In the genomic region with DNA sequence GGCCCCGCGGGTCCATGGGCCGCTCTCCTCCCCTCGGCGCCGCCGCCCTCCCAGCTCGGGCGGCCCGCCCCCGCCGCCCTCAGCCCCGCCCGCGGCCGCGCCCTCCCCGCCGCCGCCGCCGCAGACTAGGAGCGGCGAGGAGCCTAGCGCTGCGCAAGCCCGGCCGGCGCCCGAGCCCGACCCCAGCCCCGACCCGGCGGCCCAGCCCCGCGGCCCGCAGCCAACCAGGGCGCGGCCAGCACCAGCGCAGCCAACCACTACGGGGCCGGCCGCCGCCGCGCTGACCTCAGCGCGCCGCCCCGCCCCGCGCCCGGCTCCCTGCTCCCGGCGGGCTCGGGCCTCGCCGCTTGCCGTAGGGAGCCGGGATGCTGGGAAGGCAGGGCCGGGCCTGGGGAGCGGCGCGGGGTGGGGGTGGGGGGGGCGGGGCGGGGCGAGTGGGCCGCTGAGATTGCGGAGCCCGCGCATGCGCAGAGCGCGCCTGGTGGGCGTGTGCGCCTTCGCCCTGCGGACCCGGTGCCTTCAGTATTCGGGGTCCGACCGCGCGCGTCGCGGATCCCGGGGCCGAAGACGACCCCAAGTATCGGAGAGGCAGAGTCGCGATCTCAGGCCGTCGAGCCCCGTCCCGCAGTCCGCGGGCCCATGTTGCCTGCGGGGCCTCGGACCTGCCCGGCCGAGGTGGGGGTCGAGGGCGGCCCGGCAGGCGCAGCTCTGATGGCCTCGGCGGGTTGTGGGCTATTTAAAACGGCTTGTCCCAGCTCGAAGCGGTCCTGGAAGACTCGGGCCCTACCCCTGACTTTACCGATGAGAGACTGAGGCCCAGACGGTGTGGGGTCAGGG, we compare ENCODE assay signal across 8 cellular contexts. TPM values are rescaled to one million over a fixed set of nuclear protein-coding genes. Genes with fewer than 3 reads are reported as not detected.
DNase-seq lines count a peak whose midpoint lies in the region; ATAC-seq and TF ChIP-seq lines count a peak whose summit lies in the region.

Gene CDC42BPB, minus strand, starts transcription at position 178 of the 837 bp plus-strand sequence. CDS start 376 bp downstream, outside the sequence.

- ATAC-seq in GM19463 (IDR thresholded peaks at IDR 0.05; ENCODE audit: unreplicated experiment) = peak; percentile 85
- peak; percentile 90 for ATAC-seq in stimulated activated naive B cell treated with anti-CD40 and anti-IgM and Interleukin-4, amounts not matched to agents 10 μg/mL and 1 μg/mL and 100 μg/mL, for 72 hours (replicated peaks)

- H3K27me3 ChIP-seq in esophagus squamous epithelium (no peaks in the 10 kb centered on the region), mucosa of stomach (ENCODE audit: control insufficient read depth, insufficient read depth, low read length) (no peaks in the 10 kb centered on the region)

- H3K9me3 ChIP-seq in esophagus squamous epithelium (no peaks in the 10 kb centered on the region), mucosa of stomach (ENCODE audit: control insufficient read depth, low read length) (no peaks in the 10 kb centered on the region)

- H3K4me1 Mint-ChIP-seq in activated T-helper 1 cell treated with anti-CD3 and anti-CD28 coated beads, Interleukin-12 subunit alpha, Interleukin-12 subunit beta, Interleukin-2, Interleukin-4 antibody, amounts not matched to agents 30 ng/mL and 10 ng/mL and 1 ng/mL, durations not matched to agents 14 hours and 24 hours and 36 hours (ENCODE audit: low read depth) = peaks cover 4% of the 10 kb centered on the region
- H3K4me1 Mint-ChIP-seq in stimulated activated naive B cell treated with anti-CD40 and anti-IgM and Interleukin-4, amounts not matched to agents 10 μg/mL and 1 μg/mL and 100 μg/mL, for 72 hours = peaks cover 13 to 34% of the 10 kb centered on the region in 2 donors

- intact Hi-C loops in activated T-helper 1 cell treated with anti-CD3 and anti-CD28 coated beads, Interleukin-12 subunit alpha, Interleukin-12 subunit beta, Interleukin-2, Interleukin-4 antibody, amounts not matched to agents 30 ng/mL and 10 ng/mL and 1 ng/mL, durations not matched to agents 14 hours and 24 hours and 36 hours (cut with micrococcal nuclease) = no loop called here
- intact Hi-C loops in esophagus squamous epithelium (cut with DNase I) = no loop called here

- no peak within 1 kb of the TSS for H3K27ac Mint-ChIP-seq in activated T-helper 1 cell treated with anti-CD3 and anti-CD28 coated beads, Interleukin-12 subunit alpha, Interleukin-12 subunit beta, Interleukin-2, Interleukin-4 antibody, amounts not matched to agents 30 ng/mL and 10 ng/mL and 1 ng/mL, durations not matched to agents 14 hours and 24 hours and 36 hours
- peak within 1 kb of the TSS; percentile 83 for H3K27ac Mint-ChIP-seq in stimulated activated naive B cell treated with anti-CD40 and anti-IgM and Interleukin-4, amounts not matched to agents 10 μg/mL and 1 μg/mL and 100 μg/mL, for 72 hours

- H3K36me3 ChIP-seq in esophagus squamous epithelium (no peaks in the 10 kb centered on the region), mucosa of stomach (ENCODE audit: control insufficient read depth, insufficient read depth, low read length) (no peaks in the 10 kb centered on the region)

- peak within 1 kb of the TSS; percentile 42 for H3K4me3 Mint-ChIP-seq in activated T-helper 1 cell treated with anti-CD3 and anti-CD28 coated beads, Interleukin-12 subunit alpha, Interleukin-12 subunit beta, Interleukin-2, Interleukin-4 antibody, amounts not matched to agents 30 ng/mL and 10 ng/mL and 1 ng/mL, durations not matched to agents 14 hours and 24 hours and 36 hours
- peak within 1 kb of the TSS; percentile 81 to 92 for H3K4me3 Mint-ChIP-seq in stimulated activated naive B cell treated with anti-CD40 and anti-IgM and Interleukin-4, amounts not matched to agents 10 μg/mL and 1 μg/mL and 100 μg/mL, for 72 hours

- H3K27ac ChIP-seq in esophagus squamous epithelium = peak within 1 kb of the TSS; percentile 93 to 99 (median 98)

- H3K4me1 ChIP-seq in esophagus squamous epithelium (peaks cover 24 to 68% (median 26%) of the 10 kb centered on the region in 3 donors), mucosa of stomach (ENCODE audit: control insufficient read depth, insufficient read depth, low read length) (peaks cover 18% of the 10 kb centered on the region)

- TF ChIP-seq CTCF in esophagus squamous epithelium (IDR thresholded peaks at IDR 0.05) = peak in 1 of 6 experiments; percentile 4

- WGBS in esophagus squamous epithelium, 2 donors = 0% methylated on average over 1 of the region's 115 CpGs; no CpG with 5 or more reads in 1 of the 2 donors

- H3K9me3 Mint-ChIP-seq in activated T-helper 1 cell treated with anti-CD3 and anti-CD28 coated beads, Interleukin-12 subunit alpha, Interleukin-12 subunit beta, Interleukin-2, Interleukin-4 antibody, amounts not matched to agents 30 ng/mL and 10 ng/mL and 1 ng/mL, durations not matched to agents 14 hours and 24 hours and 36 hours = no peaks in the 10 kb centered on the region
- no peaks in the 10 kb centered on the region for H3K9me3 Mint-ChIP-seq in stimulated activated naive B cell treated with anti-CD40 and anti-IgM and Interleukin-4, amounts not matched to agents 10 μg/mL and 1 μg/mL and 100 μg/mL, for 72 hours

- peak in 1 of 4 donors; percentile 74 for TF ChIP-seq POLR2A in esophagus squamous epithelium (IDR thresholded peaks at IDR 0.05)

- H3K27me3 Mint-ChIP-seq in activated T-helper 1 cell treated with anti-CD3 and anti-CD28 coated beads, Interleukin-12 subunit alpha, Interleukin-12 subunit beta, Interleukin-2, Interleukin-4 antibody, amounts not matched to agents 30 ng/mL and 10 ng/mL and 1 ng/mL, durations not matched to agents 14 hours and 24 hours and 36 hours (ENCODE audit: insufficient read depth) = peaks cover 56% of the 10 kb centered on the region
- peaks cover 4 to 5% of the 10 kb centered on the region in 2 donors for H3K27me3 Mint-ChIP-seq in stimulated activated naive B cell treated with anti-CD40 and anti-IgM and Interleukin-4, amounts not matched to agents 10 μg/mL and 1 μg/mL and 100 μg/mL, for 72 hours

- DNase-seq in CD1c-positive myeloid dendritic cell (ENCODE audit: extremely low spot score) (peak; percentile 94), HK-2 (ENCODE audit: unreplicated experiment) (peak; percentile 88), NOMO-1 treated with DMSO at 0.1 percent for 48 hours (lab: John Stamatoyannopoulos, UW; ENCODE audit: unreplicated experiment) (peak; percentile 64), esophagus squamous epithelium (lab: John Stamatoyannopoulos, UW) (no peak)
- peak; percentile 40 for DNase-seq in activated T-helper 1 cell treated with anti-CD3 and anti-CD28 coated beads, Interleukin-12 subunit alpha, Interleukin-12 subunit beta, Interleukin-2, Interleukin-4 antibody, amounts not matched to agents 30 ng/mL and 10 ng/mL and 1 ng/mL, durations not matched to agents 14 hours and 24 hours and 36 hours (ENCODE audit: low spot score)
- peak; percentile 72 for DNase-seq in stimulated activated naive B cell treated with anti-CD40 and anti-IgM and Interleukin-4, amounts not matched to agents 10 μg/mL and 1 μg/mL and 100 μg/mL, for 72 hours

- no peaks in the 10 kb centered on the region for H3K36me3 Mint-ChIP-seq in activated T-helper 1 cell treated with anti-CD3 and anti-CD28 coated beads, Interleukin-12 subunit alpha, Interleukin-12 subunit beta, Interleukin-2, Interleukin-4 antibody, amounts not matched to agents 30 ng/mL and 10 ng/mL and 1 ng/mL, durations not matched to agents 14 hours and 24 hours and 36 hours (ENCODE audit: low read depth)
- H3K36me3 Mint-ChIP-seq in stimulated activated naive B cell treated with anti-CD40 and anti-IgM and Interleukin-4, amounts not matched to agents 10 μg/mL and 1 μg/mL and 100 μg/mL, for 72 hours = no peaks in the 10 kb centered on the region

- peak within 1 kb of the TSS; percentile 89 for H3K9ac ChIP-seq in mucosa of stomach (ENCODE audit: low read length)

- peak within 1 kb of the TSS; percentile 71 to 90 (median 86) for H3K4me3 ChIP-seq in esophagus squamous epithelium
- H3K4me3 ChIP-seq in mucosa of stomach (ENCODE audit: low read length) = peak within 1 kb of the TSS; percentile 89

RNA-seq across cellular contexts. Expression of gene CDC42BPB, which starts in this region (rescaled TPM):
- total RNA-seq in activated T-helper 1 cell treated with anti-CD3 and anti-CD28 coated beads, Interleukin-12 subunit alpha, Interleukin-12 subunit beta, Interleukin-2, Interleukin-4 antibody, amounts not matched to agents 30 ng/mL and 10 ng/mL and 1 ng/mL, durations not matched to agents 14 hours and 24 hours and 36 hours = 1.5 and 1.6 TPM in 2 replicates
- total RNA-seq in esophagus squamous epithelium = 10 to 100 TPM; 43.7 to 98.2 (median 81.2) TPM

Comparison
In these comparisons a context has a peak if more than half of its experiments do, and no peak if none do; other contexts are left out.
1. RNA of gene CDC42BPB (total RNA-seq): 43.7 to 98.2 TPM in esophagus squamous epithelium; 1.5 to 1.6 TPM in activated T-helper 1 cell treated with anti-CD3 and anti-CD28 coated beads, Interleukin-12 subunit alpha, Interleukin-12 subunit beta, Interleukin-2, Interleukin-4 antibody, amounts not matched to agents 30 ng/mL and 10 ng/mL and 1 ng/mL, durations not matched to agents 14 hours and 24 hours and 36 hours; every median in the first group is over 10 times any median in the second.